1 cellular context compared by ENCODE assay signal in the genomic region with DNA sequence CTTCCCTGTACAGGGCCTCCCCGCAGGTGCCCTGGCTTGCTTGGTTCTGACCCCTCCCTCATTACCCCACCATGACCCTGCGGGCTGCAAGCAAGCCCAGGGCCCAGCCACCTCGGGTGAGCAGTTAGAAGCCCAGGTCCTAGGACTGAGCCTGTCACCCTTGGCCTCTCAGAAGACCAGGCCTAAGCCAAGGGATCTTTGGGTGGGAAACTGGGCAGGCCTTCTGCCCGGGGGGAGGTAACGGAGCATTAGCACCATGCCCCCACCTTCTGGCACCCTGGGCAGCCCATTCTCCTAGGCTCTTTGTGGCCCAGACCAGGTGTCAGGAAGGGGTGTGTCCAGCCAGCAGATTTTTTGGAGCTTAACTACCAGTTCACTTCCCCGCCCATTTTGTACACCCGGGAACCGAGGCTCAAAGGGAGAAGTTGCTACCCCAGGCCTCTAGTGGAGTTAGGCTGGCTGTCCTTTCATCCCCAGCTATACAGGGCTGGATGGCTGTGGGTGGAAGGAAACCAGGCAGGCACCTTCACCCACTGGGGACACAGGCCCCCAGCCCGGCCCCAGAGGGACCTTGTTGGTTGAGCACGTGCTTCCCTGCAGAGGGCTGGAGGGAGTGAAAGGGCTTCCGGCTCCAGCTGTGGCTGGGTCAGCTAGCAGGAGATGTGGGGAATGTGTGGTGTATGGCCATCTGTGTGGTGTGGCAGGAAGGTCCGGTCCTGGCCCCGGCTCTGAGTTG.
TF ChIP-seq lines count a peak whose summit lies in the region.

No MANE protein-coding gene starts in this region.

TF ChIP-seq in HCT116, 20 proteins besides CTCF, POLR2A, EP300 and RAD21:
- TF ChIP-seq SRF (IDR thresholded peaks at IDR 0.05; ENCODE audit: low read depth) (no peak), ZNF274 (IDR thresholded peaks at IDR 0.05; ENCODE audit: low read depth, low read length) (no peak), EZH2 (IDR thresholded peaks at IDR 0.05) (no peak), TCF7L2 (IDR thresholded peaks at IDR 0.05; ENCODE audit: borderline replicate concordance, extremely low read depth, insufficient read depth, insufficient read length) (no peak), ELF1 (IDR thresholded peaks at IDR 0.05; ENCODE audit: borderline replicate concordance, low read depth) (no peak)
- TF ChIP-seq, protein P1, sequence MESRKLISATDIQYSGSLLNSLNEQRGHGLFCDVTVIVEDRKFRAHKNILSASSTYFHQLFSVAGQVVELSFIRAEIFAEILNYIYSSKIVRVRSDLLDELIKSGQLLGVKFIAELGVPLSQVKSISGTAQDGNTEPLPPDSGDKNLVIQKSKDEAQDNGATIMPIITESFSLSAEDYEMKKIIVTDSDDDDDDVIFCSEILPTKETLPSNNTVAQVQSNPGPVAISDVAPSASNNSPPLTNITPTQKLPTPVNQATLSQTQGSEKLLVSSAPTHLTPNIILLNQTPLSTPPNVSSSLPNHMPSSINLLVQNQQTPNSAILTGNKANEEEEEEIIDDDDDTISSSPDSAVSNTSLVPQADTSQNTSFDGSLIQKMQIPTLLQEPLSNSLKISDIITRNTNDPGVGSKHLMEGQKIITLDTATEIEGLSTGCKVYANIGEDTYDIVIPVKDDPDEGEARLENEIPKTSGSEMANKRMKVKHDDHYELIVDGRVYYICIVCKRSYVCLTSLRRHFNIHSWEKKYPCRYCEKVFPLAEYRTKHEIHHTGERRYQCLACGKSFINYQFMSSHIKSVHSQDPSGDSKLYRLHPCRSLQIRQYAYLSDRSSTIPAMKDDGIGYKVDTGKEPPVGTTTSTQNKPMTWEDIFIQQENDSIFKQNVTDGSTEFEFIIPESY (IDR thresholded peaks at IDR 0.05; ENCODE audit: extremely low read depth, insufficient replicate concordance, low read length): no peak
- TF ChIP-seq, protein P2, sequence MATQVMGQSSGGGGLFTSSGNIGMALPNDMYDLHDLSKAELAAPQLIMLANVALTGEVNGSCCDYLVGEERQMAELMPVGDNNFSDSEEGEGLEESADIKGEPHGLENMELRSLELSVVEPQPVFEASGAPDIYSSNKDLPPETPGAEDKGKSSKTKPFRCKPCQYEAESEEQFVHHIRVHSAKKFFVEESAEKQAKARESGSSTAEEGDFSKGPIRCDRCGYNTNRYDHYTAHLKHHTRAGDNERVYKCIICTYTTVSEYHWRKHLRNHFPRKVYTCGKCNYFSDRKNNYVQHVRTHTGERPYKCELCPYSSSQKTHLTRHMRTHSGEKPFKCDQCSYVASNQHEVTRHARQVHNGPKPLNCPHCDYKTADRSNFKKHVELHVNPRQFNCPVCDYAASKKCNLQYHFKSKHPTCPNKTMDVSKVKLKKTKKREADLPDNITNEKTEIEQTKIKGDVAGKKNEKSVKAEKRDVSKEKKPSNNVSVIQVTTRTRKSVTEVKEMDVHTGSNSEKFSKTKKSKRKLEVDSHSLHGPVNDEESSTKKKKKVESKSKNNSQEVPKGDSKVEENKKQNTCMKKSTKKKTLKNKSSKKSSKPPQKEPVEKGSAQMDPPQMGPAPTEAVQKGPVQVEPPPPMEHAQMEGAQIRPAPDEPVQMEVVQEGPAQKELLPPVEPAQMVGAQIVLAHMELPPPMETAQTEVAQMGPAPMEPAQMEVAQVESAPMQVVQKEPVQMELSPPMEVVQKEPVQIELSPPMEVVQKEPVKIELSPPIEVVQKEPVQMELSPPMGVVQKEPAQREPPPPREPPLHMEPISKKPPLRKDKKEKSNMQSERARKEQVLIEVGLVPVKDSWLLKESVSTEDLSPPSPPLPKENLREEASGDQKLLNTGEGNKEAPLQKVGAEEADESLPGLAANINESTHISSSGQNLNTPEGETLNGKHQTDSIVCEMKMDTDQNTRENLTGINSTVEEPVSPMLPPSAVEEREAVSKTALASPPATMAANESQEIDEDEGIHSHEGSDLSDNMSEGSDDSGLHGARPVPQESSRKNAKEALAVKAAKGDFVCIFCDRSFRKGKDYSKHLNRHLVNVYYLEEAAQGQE (IDR thresholded peaks at IDR 0.05; ENCODE audit: low read depth): no peak
- TF ChIP-seq, protein P3, sequence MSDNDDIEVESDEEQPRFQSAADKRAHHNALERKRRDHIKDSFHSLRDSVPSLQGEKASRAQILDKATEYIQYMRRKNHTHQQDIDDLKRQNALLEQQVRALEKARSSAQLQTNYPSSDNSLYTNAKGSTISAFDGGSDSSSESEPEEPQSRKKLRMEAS (IDR thresholded peaks at IDR 0.05): peak; percentile 59; the same call in 1 of the 2 replicates
